In genomic region chr20:63537525-63538203, GRCh38 we compare ENCODE assay signal across 8 cellular contexts.
DNase-seq lines count a peak whose midpoint lies in the region; ATAC-seq and TF ChIP-seq lines count a peak whose summit lies in the region.

No MANE protein-coding gene starts in this region.

- peak overlapping the region; percentile 69 for H3K4me2 ChIP-seq in OCI-LY1 (ENCODE audit: low read length)

- TF ChIP-seq POLR2A in erythroblast (IDR thresholded peaks at IDR 0.05; ENCODE audit: low read length): peak; percentile 63

- peak overlapping the region; percentile 40; the same call in 1 of the 2 replicates for H3K4me3 ChIP-seq in HUES48 (ENCODE audit: low read depth, low read length)
- peak overlapping the region; percentile 60 for H3K4me3 ChIP-seq in OCI-LY1 (ENCODE audit: low read depth, low read length, poor library complexity, severe bottlenecking)
- peak overlapping the region in 1 of 2 donors; percentile 6 for H3K4me3 ChIP-seq in muscle layer of duodenum (ENCODE audit: low read depth in 1 of 2, low read length in 2 of 2)

- H3F3A ChIP-seq in OCI-LY1 (ENCODE audit: insufficient read depth, low read length): no peaks in the 10 kb centered on the region

- no peaks in the 10 kb centered on the region for H3K79me2 ChIP-seq in OCI-LY1 (ENCODE audit: insufficient read depth, low read length)

- peak; percentile 95 for TF ChIP-seq CTCF in OCI-LY1 (IDR thresholded peaks at IDR 0.05; ENCODE audit: low read length)

- DNase-seq in DMS153 treated with DMSO at 0.1 percent for 48 hours (lab: John Stamatoyannopoulos, UW; ENCODE audit: unreplicated experiment) (peak; percentile 53), activated T-cell treated with anti-CD3 and anti-CD28 coated beads for 1 hour (ENCODE audit: low read depth) (peak; percentile 88), erythroblast (lab: John Stamatoyannopoulos, UW) (peak; percentile 81 to 88)
- DNase-seq in stimulated activated CD8-positive, alpha-beta memory T cell treated with anti-CD3 and anti-CD28 coated beads, Interleukin-7, amount 100 ng/mL, for 4 hours (ENCODE audit: low read depth in 2 of 2): peak; percentile 87

- peak; percentile 89 for ATAC-seq in GM21447 (IDR thresholded peaks at IDR 0.05; ENCODE audit: unreplicated experiment)

- H3K27me3 ChIP-seq in HUES48 (ENCODE audit: control insufficient read depth, insufficient read depth, low read length) (no peaks in the 10 kb centered on the region), OCI-LY1 (ENCODE audit: insufficient read depth, low read length) (peaks cover 12% of the 10 kb centered on the region; the same call in 1 of the 2 replicates), muscle layer of duodenum (ENCODE audit: low read depth, low read length) (no peaks in the 10 kb centered on the region)

- H3K9me3 ChIP-seq in HUES48 (ENCODE audit: control insufficient read depth, insufficient read depth, low read length) (no peaks in the 10 kb centered on the region), OCI-LY1 (ENCODE audit: low read length) (no peaks in the 10 kb centered on the region), muscle layer of duodenum (ENCODE audit: control insufficient read depth in 1 of 2, low read length in 2 of 2) (no peaks in the 10 kb centered on the region)

- H3K27ac ChIP-seq in HUES48 (ENCODE audit: low read depth, low read length): no peak overlapping the region
- no peak overlapping the region for H3K27ac ChIP-seq in OCI-LY1 (ENCODE audit: low read depth, low read length, poor library complexity, severe bottlenecking)
- peak overlapping the region; percentile 45 for H3K27ac ChIP-seq in muscle layer of duodenum (ENCODE audit: low read length)

- peaks cover 3% of the 10 kb centered on the region; the same call in 1 of the 2 replicates for H3K4me1 ChIP-seq in HUES48 (ENCODE audit: control insufficient read depth, insufficient read depth, low read length)
- H3K4me1 ChIP-seq in OCI-LY1 (ENCODE audit: insufficient read depth, low read length, severe bottlenecking): peaks cover 17% of the 10 kb centered on the region
- H3K4me1 ChIP-seq in muscle layer of duodenum (ENCODE audit: control insufficient read depth in 1 of 2, insufficient read depth in 2 of 2, low read length in 2 of 2): peaks cover 0 to 10% of the 10 kb centered on the region in 2 donors

- peak overlapping the region; percentile 1; the same call in 1 of the 2 replicates for H3K9ac ChIP-seq in HUES48 (ENCODE audit: low read depth, low read length)
- peak overlapping the region; percentile 64 for H3K9ac ChIP-seq in OCI-LY1 (ENCODE audit: low read length)

- H3K36me3 ChIP-seq in HUES48 (ENCODE audit: control insufficient read depth, insufficient read depth, low read length) (no peaks in the 10 kb centered on the region), OCI-LY1 (ENCODE audit: insufficient read depth, low read length) (no peaks in the 10 kb centered on the region), muscle layer of duodenum (ENCODE audit: control insufficient read depth in 1 of 2, insufficient read depth in 2 of 2, low read length in 2 of 2) (no peaks in the 10 kb centered on the region)

- H2AFZ ChIP-seq in OCI-LY1 (ENCODE audit: low read length): no peak overlapping the region

- no peaks in the 10 kb centered on the region for H4K20me1 ChIP-seq in OCI-LY1 (ENCODE audit: insufficient read depth, low read length)

- no peaks in the 10 kb centered on the region for H3K9me2 ChIP-seq in OCI-LY1 (ENCODE audit: low read depth, low read length)
